In the genomic region with DNA sequence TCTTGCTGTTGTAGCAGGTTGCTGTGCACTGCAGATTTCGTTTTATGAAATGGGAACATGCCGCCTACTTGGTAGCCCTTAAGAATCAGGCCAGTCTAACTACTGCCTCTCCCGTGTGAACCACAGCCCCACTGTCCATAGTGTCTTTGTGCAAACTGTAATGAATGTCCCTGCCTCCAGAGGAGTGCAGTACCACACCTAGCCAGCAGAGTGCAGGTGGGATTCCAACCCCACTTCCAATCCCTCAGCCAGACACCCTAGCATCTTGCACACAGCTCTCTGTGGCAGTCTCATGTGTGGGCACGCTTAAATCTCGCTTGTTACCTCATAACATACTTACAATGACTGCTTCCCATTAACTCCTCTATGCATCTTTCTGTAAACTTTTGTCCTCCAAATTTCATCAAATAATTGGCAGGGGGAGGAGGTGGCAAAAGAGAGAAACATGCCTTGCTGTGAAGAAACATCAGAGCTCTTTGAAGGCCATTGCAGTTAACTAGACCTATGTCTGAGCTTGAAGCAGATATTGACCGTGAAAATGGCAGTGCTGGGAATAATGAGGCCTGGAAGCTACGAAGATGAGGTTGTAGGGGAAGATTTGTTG, we compare ENCODE assay signal across 8 cellular contexts. TPM values are rescaled to one million over a fixed set of nuclear protein-coding genes. Genes with fewer than 3 reads are reported as not detected.
DNase-seq lines count a peak whose midpoint lies in the region; ATAC-seq, FAIRE-seq and TF ChIP-seq lines count a peak whose summit lies in the region.

No MANE protein-coding gene starts in this region.

- H4K5ac ChIP-seq in H1 (ENCODE audit: insufficient read length, low read depth, low read length) = no peak overlapping the region

- no peak overlapping the region for H3K14ac ChIP-seq in H1 (ENCODE audit: insufficient read length)

- no peak overlapping the region for H3K9ac ChIP-seq in H1 (replicated peaks in 1 of 4; ENCODE audit: extremely low read depth in 1 of 4, low read depth in 3 of 4, low read length in 3 of 4)
- H3K9ac ChIP-seq in smooth muscle cell (ENCODE audit: low read depth) = no peak overlapping the region

- 51% methylated on average over 7 of the region's 7 CpGs; no CpG with 5 or more reads in 1 of the 2 experiments for WGBS in H1 (ENCODE audit: extremely low coverage in 1 of 2, insufficient coverage in 1 of 2, insufficient read length in 1 of 2, insufficient replicate concordance in 2 of 2, low coverage in 1 of 2, low lambda C conversion rate in 2 of 2, missing lambda C conversion rate in 1 of 2), 2 experiments
- 68% methylated on average over 7 of the region's 7 CpGs for WGBS in smooth muscle cell (ENCODE audit: low lambda C conversion rate)

- H3K23me2 ChIP-seq in H1 (ENCODE audit: low read depth, low read length) = no peaks in the 10 kb centered on the region

- no peak overlapping the region for H3K18ac ChIP-seq in H1 (ENCODE audit: extremely low read depth, low read length)

- peaks cover 18% of the 10 kb centered on the region for H3K36me3 Mint-ChIP-seq in T-helper 2 cell treated with Interferon-gamma antibody and Interleukin-4, amounts not matched to agents 5 μg/mL and 100 μg/mL, for 36 hours (ENCODE audit: low read depth)

- no peak overlapping the region for H2BK15ac ChIP-seq in H1 (ENCODE audit: low read length)

- H3K23ac ChIP-seq in H1 (ENCODE audit: insufficient read length) = no peak overlapping the region

- no peaks in the 10 kb centered on the region for H3K9me3 Mint-ChIP-seq in T-helper 2 cell treated with Interferon-gamma antibody and Interleukin-4, amounts not matched to agents 5 μg/mL and 100 μg/mL, for 36 hours

- no peak for TF ChIP-seq EP300 in H1 (IDR thresholded peaks at IDR 0.05; ENCODE audit: borderline replicate concordance in 1 of 2, low read depth in 2 of 2, low read length in 2 of 2)

- DNase-seq in T-helper 2 cell (peak in 4 of 5 experiments; percentile 13 to 48 (median 31)), H1 (ENCODE audit: low read depth in 1 of 2, low spot score in 2 of 2) (peak; percentile 65 to 90), smooth muscle cell (lab: John Stamatoyannopoulos, UW; ENCODE audit: unreplicated experiment) (no peak), Ammon's horn (ENCODE audit: low spot score) (no peak), omental fat pad (ENCODE audit: low spot score) (no peak)
- no peak for DNase-seq in T-helper 2 cell treated with Interferon-gamma antibody and Interleukin-4, amounts not matched to agents 5 μg/mL and 100 μg/mL, for 36 hours (ENCODE audit: low spot score)
- DNase-seq in activated CD4-positive, alpha-beta T cell treated with anti-CD3 and anti-CD28 coated beads for 1 hour = peak; percentile 29

- no peak overlapping the region for H4K8ac ChIP-seq in H1 (ENCODE audit: extremely low read depth, insufficient read depth, low read length)

- ATAC-seq in HG03139 (IDR thresholded peaks at IDR 0.05; ENCODE audit: unreplicated experiment) (peak; percentile 92), omental fat pad (ENCODE audit: low FRiP score) (no peak)

- no peak overlapping the region for H2BK20ac ChIP-seq in H1 (ENCODE audit: low read length)

- H3K9me3 ChIP-seq in H1 (ENCODE audit: insufficient read depth in 2 of 2, low read depth in 1 of 2, low read length in 1 of 2) (no peaks in the 10 kb centered on the region), smooth muscle cell (replicated peaks; ENCODE audit: low read depth) (no peaks in the 10 kb centered on the region)

- no peak for TF ChIP-seq POLR2A in H1 (IDR thresholded peaks at IDR 0.05; ENCODE audit: control extremely low read depth in 1 of 2, low read depth in 2 of 2, low read length in 2 of 2)

- H3K27ac ChIP-seq in H1 (ENCODE audit: low read depth, low read length) (no peak overlapping the region), smooth muscle cell (ENCODE audit: low read depth) (no peak overlapping the region)

- TF ChIP-seq CTCF in H1 (IDR thresholded peaks at IDR 0.05; ENCODE audit: control extremely low read depth in 1 of 3, insufficient read depth in 1 of 3, low read depth in 1 of 3, low read length in 3 of 3) (peak; percentile 82 to 99 (median 98)), smooth muscle cell (IDR thresholded peaks at IDR 0.05; ENCODE audit: borderline replicate concordance, insufficient read depth, poor library complexity, severe bottlenecking) (peak; percentile 48), omental fat pad (IDR thresholded peaks at IDR 0.05) (no peak)

- no peak overlapping the region for H2AFZ ChIP-seq in H1 (ENCODE audit: low read length)
- no peak overlapping the region for H2AFZ ChIP-seq in smooth muscle cell (ENCODE audit: low read depth)

- no peak overlapping the region for H3K4me3 Mint-ChIP-seq in T-helper 2 cell treated with Interferon-gamma antibody and Interleukin-4, amounts not matched to agents 5 μg/mL and 100 μg/mL, for 36 hours

- no peak overlapping the region for H2BK120ac ChIP-seq in H1 (replicated peaks; ENCODE audit: low read depth, low read length)

- H3K27me3 ChIP-seq in H1 (replicated peaks in 1 of 4; ENCODE audit: control insufficient read depth in 3 of 4, extremely low read depth in 1 of 4, insufficient read depth in 3 of 4, low read length in 3 of 4) (no peaks in the 10 kb centered on the region), smooth muscle cell (ENCODE audit: low read depth) (no peaks in the 10 kb centered on the region)

- H3K79me1 ChIP-seq in H1 (ENCODE audit: low read depth, low read length) = no peaks in the 10 kb centered on the region

- FAIRE-seq in H1 (lab: Jason Lieb, UNC) = peak; percentile 96

- H2BK5ac ChIP-seq in H1 (ENCODE audit: low read depth, low read length) = no peak overlapping the region

- no peak overlapping the region for H3K4me3 ChIP-seq in H1 (ENCODE audit: extremely low read depth in 1 of 4, insufficient read depth in 2 of 4, low read depth in 3 of 4, low read length in 4 of 4)
- H3K4me3 ChIP-seq in smooth muscle cell = no peak overlapping the region

- no peak overlapping the region for H3K27ac Mint-ChIP-seq in T-helper 2 cell treated with Interferon-gamma antibody and Interleukin-4, amounts not matched to agents 5 μg/mL and 100 μg/mL, for 36 hours

- no peak overlapping the region for H4K91ac ChIP-seq in H1 (replicated peaks; ENCODE audit: insufficient read length, low read length)

- no peak overlapping the region for H2BK12ac ChIP-seq in H1 (ENCODE audit: low read depth, low read length)

- H3K79me2 ChIP-seq in H1 (ENCODE audit: control insufficient read depth in 1 of 2, insufficient read depth in 2 of 2, low read length in 2 of 2) = no peaks in the 10 kb centered on the region
- no peaks in the 10 kb centered on the region for H3K79me2 ChIP-seq in smooth muscle cell (ENCODE audit: low read depth)

- no peaks in the 10 kb centered on the region for H3F3A ChIP-seq in smooth muscle cell (ENCODE audit: low read depth)

- CTCF ChIA-PET in H1 (lab: Charles Lee; ENCODE audit: partially characterized antibody) = interaction anchor here (0.6 to 3.4 kb wide), 31 partner anchors 8 to 401 kb away, joined by 3 to 35 read pairs (median 5); partner anchors contain the start of genes BRCA2 and ZAR1L

- no peaks in the 10 kb centered on the region for H3K4me1 Mint-ChIP-seq in T-helper 2 cell treated with Interferon-gamma antibody and Interleukin-4, amounts not matched to agents 5 μg/mL and 100 μg/mL, for 36 hours (ENCODE audit: low read depth)

- POLR2A ChIA-PET in H1 (lab: Charles Lee; ENCODE audit: partially characterized antibody) = interaction anchor here (2.4 kb wide), 1 partner anchor 47 kb away, joined by 9 read pairs; the partner anchor contains the start of genes BRCA2 and ZAR1L

- H4K20me1 ChIP-seq in H1 (replicated peaks in 1 of 2; ENCODE audit: control insufficient read depth in 1 of 2, insufficient read depth in 2 of 2, low read length in 2 of 2) = no peaks in the 10 kb centered on the region
- no peaks in the 10 kb centered on the region for H4K20me1 ChIP-seq in smooth muscle cell (ENCODE audit: low read depth)

- no peak overlapping the region for H3K56ac ChIP-seq in H1 (replicated peaks; ENCODE audit: insufficient read length, low read depth, low read length)

- TF ChIP-seq RAD21 in H1 (IDR thresholded peaks at IDR 0.05 in 1 of 2, conservative IDR thresholded peaks at IDR 0.05 in 1 of 2; ENCODE audit: low read depth in 2 of 2, low read length in 2 of 2) = peak; percentile 65 to 76

- H3K4ac ChIP-seq in H1 (replicated peaks; ENCODE audit: insufficient read length, low read depth, low read length) = no peak overlapping the region

- H3K4me1 ChIP-seq in H1 (replicated peaks in 1 of 4; ENCODE audit: control insufficient read depth in 3 of 4, insufficient read depth in 4 of 4, low read length in 3 of 4) (no peaks in the 10 kb centered on the region), smooth muscle cell (ENCODE audit: low read depth) (no peaks in the 10 kb centered on the region)

- H3K36me3 ChIP-seq in H1 (ENCODE audit: control insufficient read depth in 2 of 4, insufficient read depth in 4 of 4, low read length in 3 of 4) (no peaks in the 10 kb centered on the region; a peak in 1 of 8 replicates), smooth muscle cell (ENCODE audit: low read depth) (no peaks in the 10 kb centered on the region)

- no peaks in the 10 kb centered on the region for H3K27me3 Mint-ChIP-seq in T-helper 2 cell treated with Interferon-gamma antibody and Interleukin-4, amounts not matched to agents 5 μg/mL and 100 μg/mL, for 36 hours (ENCODE audit: low read depth)

- no peak overlapping the region for H2AK5ac ChIP-seq in H1 (ENCODE audit: low read depth, low read length)

- no peak overlapping the region for H3K4me2 ChIP-seq in H1 (ENCODE audit: insufficient read depth in 1 of 2, low read depth in 2 of 2, low read length in 2 of 2)
- no peak overlapping the region for H3K4me2 ChIP-seq in smooth muscle cell

RNA-seq across cellular contexts. Expression of gene ZAR1L, which starts 47.2 kb away (rescaled TPM):
- 0.19 TPM in 1 of 2 replicates, not detected in the other for total RNA-seq in H1 (2021; fragmentation: NEBNext Ultra II Directional; extraction: Animal tissue kit (Norgen Biotek cat#: 25700))
- polyA plus RNA-seq in H1 (2011; rRNA removed) (0.30 and 0.47 TPM in 2 replicates), smooth muscle cell (0.26 TPM in 1 of 2 replicates, not detected in the other)
- polyA plus RNA-seq in H1 (2011; cell fraction: cytosol; rRNA removed) = 0.47 TPM
- polyA plus RNA-seq in H1 (2011; cell fraction: nucleus; rRNA removed) = 0.34 TPM
- 0.23 to 0.55 TPM (median 0.28 TPM) in 4 replicates for polyA plus RNA-seq in H1 (2012, experiment 1 of 2)
- polyA plus RNA-seq in H1 (2012, experiment 2 of 2) = 0.17 TPM
- polyA plus RNA-seq in H1 (2013, experiment 1 of 2) = 0.16 TPM
- polyA plus RNA-seq in H1 (2013, experiment 2 of 2) = 0.15 TPM
- polyA minus RNA-seq in H1 (2011; rRNA and poly(A)+ RNA removed) = 0.16 TPM in 1 of 2 replicates, not detected in the other
- not detected for polyA minus RNA-seq in H1 (2011; cell fraction: cytosol; rRNA and poly(A)+ RNA removed)
- polyA minus RNA-seq in H1 (2011; cell fraction: nucleus; rRNA and poly(A)+ RNA removed) = not detected
- total RNA-seq in smooth muscle cell (not detected in 2 replicates), omental fat pad (not detected)

RNA-seq across cellular contexts. Expression of gene BRCA2, which starts 47.4 kb away (rescaled TPM):
- 22.2 and 24.9 TPM in 2 replicates for total RNA-seq in H1 (2021; fragmentation: NEBNext Ultra II Directional; extraction: Animal tissue kit (Norgen Biotek cat#: 25700))
- polyA plus RNA-seq in H1 (2011; rRNA removed) (2.1 and 4.2 TPM in 2 replicates), smooth muscle cell (1.7 and 3.2 TPM in 2 replicates)
- 5.1 TPM for polyA plus RNA-seq in H1 (2011; cell fraction: cytosol; rRNA removed)
- 7.2 TPM for polyA plus RNA-seq in H1 (2011; cell fraction: nucleus; rRNA removed)
- 8.1 to 12.7 TPM (median 10.7 TPM) in 4 replicates for polyA plus RNA-seq in H1 (2012, experiment 1 of 2)
- 0.58 TPM for polyA plus RNA-seq in H1 (2012, experiment 2 of 2)
- polyA plus RNA-seq in H1 (2013, experiment 1 of 2) = 10.9 TPM
- 11.4 TPM for polyA plus RNA-seq in H1 (2013, experiment 2 of 2)
- polyA minus RNA-seq in H1 (2011; rRNA and poly(A)+ RNA removed) = 14.3 and 22.5 TPM in 2 replicates
- 7.6 TPM for polyA minus RNA-seq in H1 (2011; cell fraction: cytosol; rRNA and poly(A)+ RNA removed)
- polyA minus RNA-seq in H1 (2011; cell fraction: nucleus; rRNA and poly(A)+ RNA removed) = 23.7 TPM
- total RNA-seq in smooth muscle cell (4.3 and 4.4 TPM in 2 replicates), omental fat pad (1 to 10 TPM; 2.0 to 3.3 (median 2.5) TPM)

Comparison
In these comparisons a context has a peak if more than half of its experiments do, and no peak if none do; other contexts are left out.
1. DNase-seq: peak in T-helper 2 cell (4 of 5), activated CD4-positive, alpha-beta T cell treated with anti-CD3 and anti-CD28 coated beads for 1 hour (single experiment) and H1 (2 of 2); none in T-helper 2 cell treated with Interferon-gamma antibody and Interleukin-4, amounts not matched to agents 5 μg/mL and 100 μg/mL, for 36 hours (single experiment), smooth muscle cell (single experiment), Ammon's horn (single experiment) and omental fat pad (single experiment).
2. CTCF ChIP-seq: peak in H1 (3 of 3) and smooth muscle cell (single experiment); none in omental fat pad (0 of 3).